In genomic region chr12:117882181-117882580, GRCh38 we compare ENCODE assay signal across 20 cellular contexts.
A peak's percentile ranks its signal among the peaks of the same experiment; 100 is the strongest.
DNase-seq lines count a peak whose midpoint lies in the region; ATAC-seq, FAIRE-seq and TF ChIP-seq lines count a peak whose summit lies in the region.
"Had no signal": no experiment of that assay in that cellular context is flagged by ENCODE, and none has a peak within 500 bp of the region (broad histone marks: within the 10 kb centered on the region; RNA-seq: fewer than 3 reads in every experiment).

No MANE protein-coding gene starts in this region.

- 89% methylated on average over 1 of the region's 1 CpG; no CpG with 5 or more reads in 1 of the 2 experiments for WGBS in H1 (ENCODE audit: extremely low coverage in 1 of 2, insufficient coverage in 1 of 2, insufficient read length in 1 of 2, insufficient replicate concordance in 2 of 2, low coverage in 1 of 2, low lambda C conversion rate in 2 of 2, missing lambda C conversion rate in 1 of 2), 2 experiments

- no peak for TF ChIP-seq EP300 in H1 (IDR thresholded peaks at IDR 0.05; ENCODE audit: borderline replicate concordance in 1 of 2, low read depth in 2 of 2, low read length in 2 of 2)

- no peak overlapping the region for H2BK5ac ChIP-seq in H1 (ENCODE audit: low read depth, low read length)

- H2AK5ac ChIP-seq in H1 (ENCODE audit: low read depth, low read length): no peak overlapping the region

- H2BK12ac ChIP-seq in H1 (ENCODE audit: low read depth, low read length): no peak overlapping the region

- H3K4me1 ChIP-seq in HEK293 (ENCODE audit: control insufficient read depth, insufficient read depth, low read length) (no peaks in the 10 kb centered on the region), RWPE2 (ENCODE audit: insufficient read depth, poor library complexity, severe bottlenecking) (no peaks in the 10 kb centered on the region), H1 (replicated peaks in 1 of 4; ENCODE audit: control insufficient read depth in 3 of 4, insufficient read depth in 4 of 4, low read length in 3 of 4) (peaks cover 0 to 3% (median 0%) of the 10 kb centered on the region in 4 experiments; a peak in 1 of 7 replicates)
- H3K4me1 ChIP-seq: Caco-2, HAP-1 had no signal

- peaks cover 1% of the 10 kb centered on the region for H3K9me3 Mint-ChIP-seq in activated naive CD8-positive, alpha-beta T cell treated with anti-CD3 and anti-CD28 coated beads for 36 hours
- H3K9me3 Mint-ChIP-seq: CD8-positive, alpha-beta memory T cell; HFFc6 had no signal

- FAIRE-seq in H1 (lab: Jason Lieb, UNC): no peak
- FAIRE-seq: D721Med had no signal

- no peak overlapping the region for H3K14ac ChIP-seq in H1 (ENCODE audit: insufficient read length)

- no peak for TF ChIP-seq POLR2A in H1 (IDR thresholded peaks at IDR 0.05; ENCODE audit: control extremely low read depth in 1 of 2, low read depth in 2 of 2, low read length in 2 of 2)

- no peak overlapping the region for H3K23ac ChIP-seq in H1 (ENCODE audit: insufficient read length)

- H3K36me3 ChIP-seq in HEK293 (ENCODE audit: control insufficient read depth in 2 of 2, insufficient read depth in 1 of 2, low read length in 2 of 2): no peaks in the 10 kb centered on the region
- no peaks in the 10 kb centered on the region for H3K36me3 ChIP-seq in RWPE2 (ENCODE audit: low read depth)
- H3K36me3 ChIP-seq in H1 (ENCODE audit: control insufficient read depth in 2 of 4, insufficient read depth in 4 of 4, low read length in 3 of 4): no peaks in the 10 kb centered on the region
- H3K36me3 ChIP-seq: BLaER1 treated with 17β-estradiol and CSF1 and Interleukin-3, amounts not matched to agents 10 nM and 100 nM; HAP-1 had no signal

- H3K4me3 ChIP-seq in HEK293 (ENCODE audit: low read depth, low read length): no peak overlapping the region
- H3K4me3 ChIP-seq in RWPE2 (ENCODE audit: severe bottlenecking): no peak overlapping the region
- no peak overlapping the region for H3K4me3 ChIP-seq in H1 (ENCODE audit: extremely low read depth in 1 of 4, insufficient read depth in 2 of 4, low read depth in 3 of 4, low read length in 4 of 4)
- H3K4me3 ChIP-seq: BLaER1 treated with 17β-estradiol and CSF1 and Interleukin-3, amounts not matched to agents 10 nM and 100 nM; HAP-1 had no signal

- peaks cover 8% of the 10 kb centered on the region; the same call in 1 of the 2 replicates for H3K23me2 ChIP-seq in H1 (ENCODE audit: low read depth, low read length)

- intact Hi-C loops in left colon (cut with DNase I, micrococcal nuclease): no loop called here

- H3K36me3 Mint-ChIP-seq in activated naive CD8-positive, alpha-beta T cell treated with anti-CD3 and anti-CD28 coated beads for 36 hours: no peaks in the 10 kb centered on the region
- H3K36me3 Mint-ChIP-seq: CD4-positive, CD25-positive, alpha-beta regulatory T cell; CD8-positive, alpha-beta memory T cell had no signal

- H3K27me3 Mint-ChIP-seq in activated naive CD8-positive, alpha-beta T cell treated with anti-CD3 and anti-CD28 coated beads for 36 hours: peaks cover 22% of the 10 kb centered on the region

- H3K4me1 Mint-ChIP-seq in activated naive CD8-positive, alpha-beta T cell treated with anti-CD3 and anti-CD28 coated beads for 36 hours: no peaks in the 10 kb centered on the region
- H3K4me1 Mint-ChIP-seq: B cell; CD8-positive, alpha-beta memory T cell had no signal

- POLR2A ChIA-PET in HEK293 (lab: Yijun Ruan, JAX): no interaction called here
- POLR2A ChIA-PET in H1 (lab: Charles Lee; ENCODE audit: partially characterized antibody): no interaction called here

- H3K27ac ChIP-seq in HEK293 (ENCODE audit: extremely low read depth, low read depth, low read length) (no peak overlapping the region), RWPE2 (ENCODE audit: poor library complexity, severe bottlenecking) (no peak overlapping the region), H1 (ENCODE audit: low read depth, low read length) (no peak overlapping the region)
- H3K27ac ChIP-seq: BLaER1 treated with 17β-estradiol and CSF1 and Interleukin-3, amounts not matched to agents 10 nM and 100 nM; HL-60 had no signal

- H3K9me3 ChIP-seq in HEK293 (ENCODE audit: control insufficient read depth, insufficient read depth, low read depth, low read length) (no peaks in the 10 kb centered on the region), RWPE2 (ENCODE audit: severe bottlenecking) (no peaks in the 10 kb centered on the region), H1 (ENCODE audit: insufficient read depth in 2 of 2, low read depth in 1 of 2, low read length in 1 of 2) (no peaks in the 10 kb centered on the region)
- H3K9me3 ChIP-seq: Caco-2, HAP-1 had no signal

- CTCF ChIA-PET in HEK293 (lab: Yijun Ruan, JAX) (no interaction called here), H1 (lab: Charles Lee; ENCODE audit: partially characterized antibody) (interaction anchor here (1.0 to 1.1 kb wide), 2 partner anchors 153 to 512 kb away, joined by 3 read pairs; no protein-coding TSS in a partner anchor)

- H3K18ac ChIP-seq in H1 (ENCODE audit: extremely low read depth, low read length): no peak overlapping the region

- H4K20me1 ChIP-seq in H1 (replicated peaks in 1 of 2; ENCODE audit: control insufficient read depth in 1 of 2, insufficient read depth in 2 of 2, low read length in 2 of 2): peaks cover 0 to 6% of the 10 kb centered on the region in 2 experiments
- H4K20me1 ChIP-seq: BLaER1 treated with 17β-estradiol and CSF1 and Interleukin-3, amounts not matched to agents 10 nM and 100 nM had no signal

- no peak for DNase-seq in RWPE2 (ENCODE audit: low spot score)
- no peak for DNase-seq in H1 (ENCODE audit: low read depth in 1 of 2, low spot score in 2 of 2)
- DNase-seq in kidney tubule cell (ENCODE audit: low spot score): peak; percentile 42
- no peak for DNase-seq in iPS-NIHi7 (ENCODE audit: extremely low spot score)
- no peak for DNase-seq in SIG-M5 treated with dmso at 0.1 percent for 504 hours (lab: John Stamatoyannopoulos, UW; ENCODE audit: unreplicated experiment)
- no peak for DNase-seq in activated naive CD8-positive, alpha-beta T cell treated with anti-CD3 and anti-CD28 coated beads for 36 hours
- no peak for DNase-seq in left colon
- DNase-seq: Caco-2; CD4-positive, CD25-positive, alpha-beta regulatory T cell; CD8-positive, alpha-beta memory T cell; GDM1; GOT3; HFFc6; KBM-7 had no signal

- no peak overlapping the region for H4K8ac ChIP-seq in H1 (ENCODE audit: extremely low read depth, insufficient read depth, low read length)

- no peak overlapping the region for H3K27ac Mint-ChIP-seq in activated naive CD8-positive, alpha-beta T cell treated with anti-CD3 and anti-CD28 coated beads for 36 hours
- H3K27ac Mint-ChIP-seq: B cell; CD8-positive, alpha-beta memory T cell; HFFc6 had no signal

- no peak overlapping the region for H3K4me2 ChIP-seq in H1 (ENCODE audit: insufficient read depth in 1 of 2, low read depth in 2 of 2, low read length in 2 of 2)

- H3K4me3 Mint-ChIP-seq in activated naive CD8-positive, alpha-beta T cell treated with anti-CD3 and anti-CD28 coated beads for 36 hours: no peak overlapping the region
- H3K4me3 Mint-ChIP-seq: B cell; CD4-positive, CD25-positive, alpha-beta regulatory T cell; CD8-positive, alpha-beta memory T cell; HFFc6 had no signal

- no peak overlapping the region for H3K9ac ChIP-seq in H1 (replicated peaks in 1 of 4; ENCODE audit: extremely low read depth in 1 of 4, low read depth in 3 of 4, low read length in 3 of 4)
- H3K9ac ChIP-seq: BLaER1 treated with 17β-estradiol and CSF1 and Interleukin-3, amounts not matched to agents 10 nM and 100 nM had no signal

- TF ChIP-seq CTCF in HEK293 (tag by site-specific recombination; IDR thresholded peaks at IDR 0.05) (no peak), RWPE2 (IDR thresholded peaks at IDR 0.05; ENCODE audit: poor library complexity, severe bottlenecking) (no peak), H1 (IDR thresholded peaks at IDR 0.05; ENCODE audit: control extremely low read depth in 1 of 3, insufficient read depth in 1 of 3, low read depth in 1 of 3, low read length in 3 of 3) (no peak)

- H2AFZ ChIP-seq in H1 (ENCODE audit: low read length): no peak overlapping the region

- no peak for TF ChIP-seq RAD21 in H1 (IDR thresholded peaks at IDR 0.05 in 1 of 2, conservative IDR thresholded peaks at IDR 0.05 in 1 of 2; ENCODE audit: low read depth in 2 of 2, low read length in 2 of 2)

- H3K4ac ChIP-seq in H1 (replicated peaks; ENCODE audit: insufficient read length, low read depth, low read length): no peak overlapping the region

- no peaks in the 10 kb centered on the region for H3K79me2 ChIP-seq in H1 (ENCODE audit: control insufficient read depth in 1 of 2, insufficient read depth in 2 of 2, low read length in 2 of 2)

- H3K79me1 ChIP-seq in H1 (ENCODE audit: low read depth, low read length): no peaks in the 10 kb centered on the region

- H4K5ac ChIP-seq in H1 (ENCODE audit: insufficient read length, low read depth, low read length): no peak overlapping the region

- no peak overlapping the region for H2BK20ac ChIP-seq in H1 (ENCODE audit: low read length)

- H3K27me3 ChIP-seq in RWPE2 (ENCODE audit: insufficient read depth, poor library complexity, severe bottlenecking): no peaks in the 10 kb centered on the region
- no peaks in the 10 kb centered on the region for H3K27me3 ChIP-seq in H1 (replicated peaks in 1 of 4; ENCODE audit: control insufficient read depth in 3 of 4, extremely low read depth in 1 of 4, insufficient read depth in 3 of 4, low read length in 3 of 4)
- H3K27me3 ChIP-seq: BLaER1 treated with 17β-estradiol and CSF1 and Interleukin-3, amounts not matched to agents 10 nM and 100 nM had no signal

- H2BK120ac ChIP-seq in H1 (replicated peaks; ENCODE audit: low read depth, low read length): no peak overlapping the region

- peak overlapping the region; percentile 98 for H3K56ac ChIP-seq in H1 (replicated peaks; ENCODE audit: insufficient read length, low read depth, low read length)

- peak; percentile 54; the same call in 2 of the 3 replicates for ATAC-seq in RWPE2 (ENCODE audit: low read depth)
- no peak for ATAC-seq in left colon

- H2BK15ac ChIP-seq in H1 (ENCODE audit: low read length): no peak overlapping the region

- H4K91ac ChIP-seq in H1 (replicated peaks; ENCODE audit: insufficient read length, low read length): no peak overlapping the region

TF ChIP-seq in HEK293, 187 proteins besides CTCF, POLR2A, EP300 and RAD21:
- TF ChIP-seq RBAK (tag by site-specific recombination; IDR thresholded peaks at IDR 0.05): no peak
- TF ChIP-seq ZFHX2 (tag by site-specific recombination; conservative IDR thresholded peaks at IDR 0.05): 0 out of 2 replicates have a peak, but pooled peaks have one; percentile 11
TF ChIP-seq in HEK293: peak in this region for 1.

TF ChIP-seq in H1, 55 proteins besides CTCF, POLR2A, EP300 and RAD21 (continues in another document):
- TF ChIP-seq KDM5A (IDR thresholded peaks at IDR 0.05; ENCODE audit: low read length) (no peak), USF2 (IDR thresholded peaks at IDR 0.05; ENCODE audit: low read length) (no peak), YY1 (IDR thresholded peaks at IDR 0.05; ENCODE audit: low read depth, low read length) (no peak)
